Comparison of ENCODE assay signal across 1 cellular context in the genomic region with DNA sequence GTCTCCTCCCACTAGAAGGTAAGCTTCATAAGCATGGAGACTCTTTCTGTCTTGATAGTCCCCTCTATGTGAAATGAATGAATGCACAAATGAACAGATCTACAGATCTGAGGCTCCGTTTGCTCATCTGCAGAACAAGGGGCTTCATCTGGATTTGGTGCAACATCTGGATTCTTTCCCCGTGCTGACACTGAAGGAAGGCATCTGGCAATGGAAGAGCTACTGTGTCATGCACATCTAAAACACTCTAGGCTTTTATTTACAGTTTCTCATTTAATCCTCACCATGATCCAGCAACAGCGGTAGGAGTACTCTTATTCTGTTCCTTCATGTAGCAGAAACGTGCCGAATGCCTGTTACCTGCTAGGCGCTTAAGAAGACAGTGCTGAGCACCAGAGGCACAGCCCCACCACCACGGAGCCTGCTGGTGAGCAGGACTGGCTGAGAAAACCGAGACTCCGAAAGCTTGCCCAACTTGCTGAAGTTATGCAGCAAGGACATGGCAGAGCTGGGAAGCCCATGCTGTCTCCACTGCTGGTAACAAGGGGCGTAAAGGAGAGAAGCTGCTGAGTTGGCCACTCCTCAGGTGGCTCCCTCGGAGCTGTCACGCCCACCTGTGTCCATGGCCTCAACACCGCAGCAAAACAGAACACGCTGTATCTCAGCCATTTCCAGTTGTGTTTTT.
TF ChIP-seq lines count a peak whose summit lies in the region.

No MANE protein-coding gene starts in this region.

TF ChIP-seq in GM23338, 12 proteins besides CTCF, POLR2A, EP300 and RAD21:
- TF ChIP-seq ZNF331 (CRISPR knock-in tag; IDR thresholded peaks at IDR 0.05; ENCODE audit: low read depth) (no peak), ZNF114 (CRISPR knock-in tag; IDR thresholded peaks at IDR 0.05) (no peak)
